In the genomic region with DNA sequence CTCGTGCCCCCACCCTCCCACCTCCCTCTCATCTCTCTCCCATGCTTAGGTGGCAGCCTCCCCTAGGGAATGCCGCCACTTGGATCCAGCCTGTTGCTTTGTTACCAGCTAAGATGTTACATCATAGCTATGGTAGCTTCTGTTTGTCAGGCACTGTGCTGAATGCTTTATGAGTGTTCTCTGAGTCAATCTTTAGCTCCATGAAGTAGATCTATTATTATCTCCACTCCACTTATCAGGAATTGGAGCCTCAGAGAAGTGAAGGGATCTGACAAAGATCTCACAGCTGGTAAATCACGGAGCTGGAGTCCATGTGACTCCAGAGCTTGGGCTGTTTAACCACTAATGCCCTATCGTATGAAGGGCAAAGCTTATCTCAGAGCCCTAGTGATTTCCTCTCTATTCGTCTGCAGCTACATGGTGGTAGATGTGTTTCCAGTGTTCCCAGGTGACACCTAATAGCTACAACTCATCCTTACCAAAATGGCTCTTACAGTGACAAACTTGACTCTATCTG, we compare ENCODE assay signal across 15 cellular contexts. TPM values are rescaled to one million over a fixed set of nuclear protein-coding genes. Genes with fewer than 3 reads are reported as not detected.
DNase-seq lines count a peak whose midpoint lies in the region; ATAC-seq and TF ChIP-seq lines count a peak whose summit lies in the region.
"Had no signal": no experiment of that assay in that cellular context is flagged by ENCODE, and none has a peak within 500 bp of the region (broad histone marks: within the 10 kb centered on the region; RNA-seq: fewer than 3 reads in every experiment).

No MANE protein-coding gene starts in this region.

- peaks cover 1% of the 10 kb centered on the region for H3K36me3 Mint-ChIP-seq in activated naive CD4-positive, alpha-beta T cell treated with anti-CD3 and anti-CD28 coated beads for 36 hours (ENCODE audit: low read depth)

- no peaks in the 10 kb centered on the region for H3K9me3 Mint-ChIP-seq in activated naive CD4-positive, alpha-beta T cell treated with anti-CD3 and anti-CD28 coated beads for 36 hours
- H3K9me3 Mint-ChIP-seq: neural progenitor cell; T-helper 2 cell treated with Interferon-gamma antibody and Interleukin-4, amounts not matched to agents 5 μg/mL and 100 μg/mL, for 36 hours had no signal

- no peaks in the 10 kb centered on the region for H3K9me3 ChIP-seq in aorta (ENCODE audit: control insufficient read depth, low read length)
- H3K9me3 ChIP-seq: A549 had no signal

- H3K27ac Mint-ChIP-seq in activated naive CD4-positive, alpha-beta T cell treated with anti-CD3 and anti-CD28 coated beads for 36 hours, result no peak overlapping the region
- H3K27ac Mint-ChIP-seq: activated naive CD8-positive, alpha-beta T cell; neural progenitor cell; T-helper 2 cell treated with Interferon-gamma antibody and Interleukin-4, amounts not matched to agents 5 μg/mL and 100 μg/mL, for 36 hours had no signal

- 19 to 21% methylated on average over 5 of the region's 5 CpGs for WGBS in aorta, 2 donors

- no peak for TF ChIP-seq CTCF in brain microvascular endothelial cell (IDR thresholded peaks at IDR 0.05; ENCODE audit: low read depth, low read length, missing control alignments)

- peaks cover 14% of the 10 kb centered on the region for H3K27me3 Mint-ChIP-seq in activated naive CD4-positive, alpha-beta T cell treated with anti-CD3 and anti-CD28 coated beads for 36 hours (ENCODE audit: low read depth)

- CTCF ChIA-PET in activated naive CD4-positive, alpha-beta T cell treated with anti-CD3 and anti-CD28 coated beads for 36 hours (lab: Charles Lee), result interaction anchor here (1.0 kb wide), 1 partner anchor 78 kb away, joined by 4 read pairs; the partner anchor contains the start of gene SLC2A8

- H3K4me3 ChIP-seq in brain microvascular endothelial cell (ENCODE audit: low read depth, low read length) (no peak overlapping the region), aorta (ENCODE audit: low read length in 2 of 2) (no peak overlapping the region)
- H3K4me3 ChIP-seq: A549, neural progenitor cell had no signal

- ATAC-seq in aorta (ENCODE audit: low FRiP score), result peak; percentile 33
- ATAC-seq: A549 had no signal

- no peaks in the 10 kb centered on the region for H3K27me3 ChIP-seq in brain microvascular endothelial cell (replicated peaks)
- H3K27me3 ChIP-seq in aorta (ENCODE audit: control insufficient read depth in 1 of 2, insufficient read depth in 2 of 2, low read length in 1 of 2), result no peaks in the 10 kb centered on the region
- H3K27me3 ChIP-seq: neural progenitor cell had no signal

- H3K4me3 Mint-ChIP-seq in activated naive CD4-positive, alpha-beta T cell treated with anti-CD3 and anti-CD28 coated beads for 36 hours, result no peak overlapping the region
- H3K4me3 Mint-ChIP-seq: activated naive CD8-positive, alpha-beta T cell; neural progenitor cell; T-helper 2 cell treated with Interferon-gamma antibody and Interleukin-4, amounts not matched to agents 5 μg/mL and 100 μg/mL, for 36 hours had no signal

- H3K4me1 Mint-ChIP-seq in activated naive CD4-positive, alpha-beta T cell treated with anti-CD3 and anti-CD28 coated beads for 36 hours (ENCODE audit: low read depth), result peaks cover 18% of the 10 kb centered on the region
- H3K4me1 Mint-ChIP-seq: neural progenitor cell had no signal

- DNase-seq in NCI-H510A treated with DMSO at 0.1 percent for 48 hours (lab: John Stamatoyannopoulos, UW) (peak; percentile 55), NCI-H510A (lab: John Stamatoyannopoulos, UW) (no peak), brain microvascular endothelial cell (peak; percentile 56), iris pigment epithelial cell (ENCODE audit: low read depth) (peak; percentile 40), aorta (peak in 1 of 2 donors; percentile 80), mucosa of gallbladder (ENCODE audit: low spot score) (no peak)
- DNase-seq in activated naive CD4-positive, alpha-beta T cell treated with anti-CD3 and anti-CD28 coated beads for 36 hours, result no peak
- DNase-seq in effector CD4-positive, alpha-beta T cell, result no peak
- DNase-seq: DMS79 treated with DMSO at 0.1 percent for 48 hours; NCI-H1417 treated with DMSO at 0.1 percent for 48 hours; stimulated activated naive CD4-positive, alpha-beta T cell had no signal

- H3K4me1 ChIP-seq in aorta (ENCODE audit: control insufficient read depth in 1 of 2, insufficient read depth in 2 of 2, low read length in 2 of 2), result peaks cover 3 to 15% of the 10 kb centered on the region in 2 donors
- H3K4me1 ChIP-seq: neural progenitor cell had no signal

- intact Hi-C loops in aorta (cut with DNase I), result no loop called here
- intact Hi-C loops in activated naive CD4-positive, alpha-beta T cell treated with anti-CD3 and anti-CD28 coated beads for 36 hours (cut with micrococcal nuclease), result loop anchor here (10.0 kb wide), 1 partner anchor 136 kb away; the partner anchor contains the start of genes LRSAM1 and RPL12

- H3K27ac ChIP-seq in brain microvascular endothelial cell, result no peak overlapping the region
- H3K27ac ChIP-seq in aorta (ENCODE audit: low read depth in 1 of 2, low read length in 2 of 2), result peak overlapping the region; percentile 0 to 48
- H3K27ac ChIP-seq: A549, neural progenitor cell had no signal

- H3K36me3 ChIP-seq in brain microvascular endothelial cell (replicated peaks), result no peaks in the 10 kb centered on the region
- H3K36me3 ChIP-seq in aorta (ENCODE audit: control insufficient read depth in 1 of 2, insufficient read depth in 2 of 2, low read length in 1 of 2), result peaks cover 0 to 2% of the 10 kb centered on the region in 2 donors
- H3K36me3 ChIP-seq: neural progenitor cell had no signal

- in situ Hi-C loops in brain microvascular endothelial cell (cut with HindIII; ENCODE audit: low pct_ligation_motif_present, low sequenced_read_pairs), result no loop called here

RNA-seq across cellular contexts. Expression of gene GARNL3, which starts 54.1 kb away (rescaled TPM):
- 10 to 100 TPM; 59.1 to 70.9 TPM for total RNA-seq in aorta
- 10 to 100 TPM in 1 of 2 donors, 1 to 10 TPM in 1; 6.3 to 26.6 TPM for polyA plus RNA-seq in aorta
- 1 to 10 TPM; 1.2 to 4.6 TPM for total RNA-seq in activated naive CD4-positive, alpha-beta T cell treated with anti-CD3 and anti-CD28 coated beads for 36 hours
- total RNA-seq in mucosa of gallbladder, result 17.1 TPM

Comparison
In these comparisons a context has a peak if more than half of its experiments do, and no peak if none do; other contexts are left out.
1. DNase-seq: peak in NCI-H510A treated with DMSO at 0.1 percent for 48 hours (single experiment), brain microvascular endothelial cell (single experiment) and iris pigment epithelial cell (single experiment); none in NCI-H510A (single experiment), activated naive CD4-positive, alpha-beta T cell treated with anti-CD3 and anti-CD28 coated beads for 36 hours (single experiment), mucosa of gallbladder (single experiment) and effector CD4-positive, alpha-beta T cell (single experiment).